Comparison of ENCODE assay signal across 1 cellular context in the genomic region with DNA sequence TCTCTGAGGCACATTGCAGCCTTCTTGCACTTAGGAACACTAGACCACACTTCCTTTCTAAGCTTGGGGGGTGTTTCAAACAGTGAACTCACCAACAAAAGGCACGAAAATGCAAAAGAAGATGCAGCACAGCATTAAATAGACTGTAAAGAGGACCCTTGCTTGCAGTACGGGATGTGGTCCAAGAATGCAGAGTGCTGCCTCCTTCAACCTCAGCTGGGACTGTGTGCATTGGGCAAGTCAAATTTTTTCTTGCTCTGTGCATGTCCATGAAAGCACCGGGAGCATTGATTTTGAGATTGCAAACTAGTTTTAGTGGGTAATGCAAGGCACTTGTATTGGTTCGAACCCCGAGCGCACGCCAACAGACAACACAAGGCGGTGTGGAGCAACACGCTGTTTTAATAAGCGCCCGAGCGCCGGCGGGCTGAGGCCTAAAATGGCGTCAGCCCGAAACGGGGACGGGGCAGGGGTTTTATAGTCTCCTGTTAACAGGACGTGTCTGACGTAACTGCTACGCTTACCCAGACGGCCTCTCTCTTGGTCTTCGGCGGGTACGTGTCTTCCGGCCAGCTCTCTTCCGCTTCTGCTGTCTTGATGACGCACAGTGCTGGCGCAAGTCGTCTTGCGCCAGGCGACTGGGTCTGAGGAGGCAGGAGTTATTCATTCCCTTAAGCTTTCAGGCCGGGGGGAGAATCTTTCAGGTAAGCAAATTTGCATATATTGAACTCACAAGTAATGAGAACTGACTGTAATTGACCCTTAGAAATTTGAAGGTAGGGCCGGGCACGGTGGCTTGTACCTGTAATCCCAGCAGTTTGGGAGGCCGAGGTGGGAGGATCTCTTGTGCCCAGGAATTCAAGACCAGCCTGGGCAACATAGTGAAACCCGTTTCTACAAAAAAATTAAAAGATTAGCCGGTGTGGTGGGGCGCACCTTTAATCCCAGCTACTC.
A peak's percentile ranks its signal among the peaks of the same experiment; 100 is the strongest.
TF ChIP-seq lines count a peak whose summit lies in the region.

No MANE protein-coding gene starts in this region.

TF ChIP-seq in K562, 482 proteins besides CTCF, POLR2A, EP300 and RAD21 (continued from another document):
- TF ChIP-seq ZNF592 (IDR thresholded peaks at IDR 0.05): 0 out of 2 replicates have a peak, but pooled peaks have one; percentile 32
- TF ChIP-seq ARHGAP35 (IDR thresholded peaks at IDR 0.05; ENCODE audit: partially characterized antibody): no peak
- TF ChIP-seq, protein P1, sequence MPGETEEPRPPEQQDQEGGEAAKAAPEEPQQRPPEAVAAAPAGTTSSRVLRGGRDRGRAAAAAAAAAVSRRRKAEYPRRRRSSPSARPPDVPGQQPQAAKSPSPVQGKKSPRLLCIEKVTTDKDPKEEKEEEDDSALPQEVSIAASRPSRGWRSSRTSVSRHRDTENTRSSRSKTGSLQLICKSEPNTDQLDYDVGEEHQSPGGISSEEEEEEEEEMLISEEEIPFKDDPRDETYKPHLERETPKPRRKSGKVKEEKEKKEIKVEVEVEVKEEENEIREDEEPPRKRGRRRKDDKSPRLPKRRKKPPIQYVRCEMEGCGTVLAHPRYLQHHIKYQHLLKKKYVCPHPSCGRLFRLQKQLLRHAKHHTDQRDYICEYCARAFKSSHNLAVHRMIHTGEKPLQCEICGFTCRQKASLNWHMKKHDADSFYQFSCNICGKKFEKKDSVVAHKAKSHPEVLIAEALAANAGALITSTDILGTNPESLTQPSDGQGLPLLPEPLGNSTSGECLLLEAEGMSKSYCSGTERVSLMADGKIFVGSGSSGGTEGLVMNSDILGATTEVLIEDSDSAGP (CRISPR knock-in tag; IDR thresholded peaks at IDR 0.05): no peak
- TF ChIP-seq ZNF445 (CRISPR knock-in tag; IDR thresholded peaks at IDR 0.05; ENCODE audit: low read depth): no peak
- no peak for TF ChIP-seq ZNF589 (CRISPR knock-in tag; IDR thresholded peaks at IDR 0.05; ENCODE audit: low read depth)
- TF ChIP-seq ATF2 (CRISPR knock-in tag; IDR thresholded peaks at IDR 0.05): no peak
- TF ChIP-seq ZNF717 (CRISPR knock-in tag; IDR thresholded peaks at IDR 0.05): no peak
- TF ChIP-seq RHOXF2B (CRISPR knock-in tag; conservative IDR thresholded peaks at IDR 0.05): no peak
- TF ChIP-seq L3MBTL2 (IDR thresholded peaks at IDR 0.05): peak; percentile 56
- no peak for TF ChIP-seq ZNF41 (CRISPR knock-in tag; conservative IDR thresholded peaks at IDR 0.05)
- peak; percentile 69 for TF ChIP-seq ATF1 (CRISPR knock-in tag; IDR thresholded peaks at IDR 0.05)
- peak; percentile 96 for TF ChIP-seq ATF1 (tag; IDR thresholded peaks at IDR 0.05)
- no peak for TF ChIP-seq NR2C2 (CRISPR knock-in tag; IDR thresholded peaks at IDR 0.05)
- 0 out of 2 replicates have a peak, but pooled peaks have one; percentile 10 for TF ChIP-seq NR2C2 (tag; IDR thresholded peaks at IDR 0.05)
- TF ChIP-seq ZFP36 (IDR thresholded peaks at IDR 0.05; ENCODE audit: low read depth, low read length, partially characterized antibody): no peak
- TF ChIP-seq ZNF778 (CRISPR knock-in tag; IDR thresholded peaks at IDR 0.05): no peak
- no peak for TF ChIP-seq SMARCB1 (IDR thresholded peaks at IDR 0.05; ENCODE audit: insufficient read length, low read depth)
- no peak for TF ChIP-seq FOS (IDR thresholded peaks at IDR 0.05; ENCODE audit: extremely low read depth, insufficient read length)
- no peak for TF ChIP-seq SRSF3 (IDR thresholded peaks at IDR 0.05; ENCODE audit: insufficient read depth, low read length)
- peak; percentile 97 for TF ChIP-seq CREM (IDR thresholded peaks at IDR 0.05; ENCODE audit: low read depth)
- peak in 1 of 2 experiments; percentile 76; a peak in 2 of 4 replicates for TF ChIP-seq TBL1XR1 (IDR thresholded peaks at IDR 0.05; ENCODE audit: low read length in 2 of 2)
- no peak for TF ChIP-seq ESRRA (IDR thresholded peaks at IDR 0.05; ENCODE audit: borderline replicate concordance, low read depth)
- TF ChIP-seq RBM17 (IDR thresholded peaks at IDR 0.05; ENCODE audit: borderline replicate concordance, low read depth, low read length): no peak
- TF ChIP-seq CBX2 (IDR thresholded peaks at IDR 0.05; ENCODE audit: insufficient read depth, low read length, poor library complexity, severe bottlenecking): no peak
TF ChIP-seq in K562: peak in this region for 60.
